ENCODE assay signal across 11 cellular contexts in genomic region chr9:138022756-138023393, GRCh38.
A peak's percentile ranks its signal among the peaks of the same experiment; 100 is the strongest.
DNase-seq lines count a peak whose midpoint lies in the region; ATAC-seq and TF ChIP-seq lines count a peak whose summit lies in the region.
"Had no signal": no experiment of that assay in that cellular context is flagged by ENCODE, and none has a peak within 500 bp of the region (broad histone marks: within the 10 kb centered on the region; RNA-seq: fewer than 3 reads in every experiment).

No MANE protein-coding gene starts in this region.

- CTCF ChIA-PET in activated CD8-positive, alpha-beta T cell treated with anti-CD3 and anti-CD28 coated beads, Interleukin-2, amount 10 ng/mL, durations not matched to agents 7 days and 5 days (lab: Charles Lee) = interaction anchor here (1.2 kb wide), 1 partner anchor 350 kb away, joined by 3 read pairs; no protein-coding TSS in a partner anchor
- CTCF ChIA-PET in activated CD8-positive, alpha-beta T cell treated with anti-CD3 and anti-CD28 coated beads for 36 hours (lab: Charles Lee) = no interaction called here

- no peak for TF ChIP-seq EP300 in stomach (IDR thresholded peaks at IDR 0.05)

- POLR2A ChIA-PET in activated CD8-positive, alpha-beta T cell treated with anti-CD3 and anti-CD28 coated beads, Interleukin-2, amount 10 ng/mL, durations not matched to agents 7 days and 5 days (lab: Charles Lee) = no interaction called here
- POLR2A ChIA-PET in activated CD8-positive, alpha-beta T cell treated with anti-CD3 and anti-CD28 coated beads for 36 hours (lab: Charles Lee) = interaction anchor here (1.1 kb wide), 1 partner anchor 7 kb away, joined by 3 read pairs; no protein-coding TSS in a partner anchor

- TF ChIP-seq CTCF in activated CD8-positive, alpha-beta T cell treated with anti-CD3 and anti-CD28 coated beads for 36 hours (IDR thresholded peaks at IDR 0.05) = no peak
- no peak for TF ChIP-seq CTCF in stomach (IDR thresholded peaks at IDR 0.05)

- no peaks in the 10 kb centered on the region for H3K4me1 ChIP-seq in iPS-18a (ENCODE audit: control insufficient read depth, low read depth, low read length)
- peaks cover 5 to 15% (median 12%) of the 10 kb centered on the region in 4 donors for H3K4me1 ChIP-seq in stomach

- H3K9me3 ChIP-seq in iPS-18a (ENCODE audit: control insufficient read depth, low read depth, low read length) (no peaks in the 10 kb centered on the region), stomach (no peaks in the 10 kb centered on the region)

- intact Hi-C loops in activated CD8-positive, alpha-beta T cell treated with anti-CD3 and anti-CD28 coated beads for 36 hours (cut with micrococcal nuclease) = no loop called here
- intact Hi-C loops in stomach (cut with DNase I; ENCODE audit: low total_unique reads) = no loop called here

- no peaks in the 10 kb centered on the region for H3K4me1 Mint-ChIP-seq in activated CD8-positive, alpha-beta T cell treated with anti-CD3 and anti-CD28 coated beads, Interleukin-2, amount 10 ng/mL, durations not matched to agents 7 days and 5 days (ENCODE audit: low read depth)
- no peaks in the 10 kb centered on the region for H3K4me1 Mint-ChIP-seq in activated CD8-positive, alpha-beta T cell treated with anti-CD3 and anti-CD28 coated beads for 36 hours (ENCODE audit: low read depth)
- H3K4me1 Mint-ChIP-seq: neural crest cell had no signal

- H3K4me3 ChIP-seq in iPS-18a (ENCODE audit: low read length) = peak overlapping the region; percentile 33
- H3K4me3 ChIP-seq in stomach = peak overlapping the region; percentile 3 to 26 (median 15)

- peaks cover 29% of the 10 kb centered on the region for H3K27me3 ChIP-seq in iPS-18a (ENCODE audit: control insufficient read depth, insufficient read depth, low read length)
- peaks cover 0 to 67% (median 34%) of the 10 kb centered on the region in 3 donors for H3K27me3 ChIP-seq in stomach

- H3K36me3 ChIP-seq in iPS-18a (ENCODE audit: control insufficient read depth, low read depth, low read length) = peaks cover 4% of the 10 kb centered on the region
- H3K36me3 ChIP-seq in stomach = no peaks in the 10 kb centered on the region

- peaks cover 33% of the 10 kb centered on the region for H3K27me3 Mint-ChIP-seq in activated CD8-positive, alpha-beta T cell treated with anti-CD3 and anti-CD28 coated beads, Interleukin-2, amount 10 ng/mL, durations not matched to agents 7 days and 5 days (ENCODE audit: low read depth)
- peaks cover 25% of the 10 kb centered on the region for H3K27me3 Mint-ChIP-seq in activated CD8-positive, alpha-beta T cell treated with anti-CD3 and anti-CD28 coated beads for 36 hours

- 2 to 8% (median 5%) methylated on average over 13 to 67 of the region's 69 CpGs for whole genome bisulfite sequencing in stomach, 5 donors

- H3K9me3 Mint-ChIP-seq in activated CD8-positive, alpha-beta T cell treated with anti-CD3 and anti-CD28 coated beads, Interleukin-2, amount 10 ng/mL, durations not matched to agents 7 days and 5 days (ENCODE audit: insufficient read depth) = no peaks in the 10 kb centered on the region
- H3K9me3 Mint-ChIP-seq in activated CD8-positive, alpha-beta T cell treated with anti-CD3 and anti-CD28 coated beads for 36 hours = no peaks in the 10 kb centered on the region
- H3K9me3 Mint-ChIP-seq: activated CD4-positive, alpha-beta memory T cell treated with anti-CD3 and anti-CD28 coated beads for 36 hours; neural crest cell had no signal

- TF ChIP-seq POLR2A in stomach (IDR thresholded peaks at IDR 0.05) = no peak

- peak; percentile 14 for DNase-seq in activated CD8-positive, alpha-beta T cell treated with anti-CD3 and anti-CD28 coated beads, Interleukin-2, amount 10 ng/mL, durations not matched to agents 7 days and 5 days
- DNase-seq in activated CD8-positive, alpha-beta T cell treated with anti-CD3 and anti-CD28 coated beads for 36 hours = no peak
- DNase-seq in NCI-H345 (lab: John Stamatoyannopoulos, UW) (peak; percentile 72), stomach (peak; percentile 13), 8988T (no peak)
- DNase-seq: stimulated activated CD4-positive, alpha-beta T cell treated with anti-CD3 and anti-CD28 coated beads, Interleukin-2, amount 100 ng/mL, for 48 hours had no signal

- H3K27ac ChIP-seq in iPS-18a (ENCODE audit: low read length) (no peak overlapping the region), stomach (no peak overlapping the region)

- no peak overlapping the region for H3K9ac ChIP-seq in iPS-18a (ENCODE audit: low read length)

- ATAC-seq in activated CD8-positive, alpha-beta T cell treated with anti-CD3 and anti-CD28 coated beads, Interleukin-2, amount 10 ng/mL, durations not matched to agents 7 days and 5 days = no peak
- ATAC-seq in activated CD8-positive, alpha-beta T cell treated with anti-CD3 and anti-CD28 coated beads for 36 hours = no peak
- no peak for ATAC-seq in GM21390 (IDR thresholded peaks at IDR 0.05; ENCODE audit: unreplicated experiment)
- ATAC-seq in HG03139 (IDR thresholded peaks at IDR 0.05; ENCODE audit: unreplicated experiment) = no peak

- no peaks in the 10 kb centered on the region for H3K36me3 Mint-ChIP-seq in activated CD8-positive, alpha-beta T cell treated with anti-CD3 and anti-CD28 coated beads, Interleukin-2, amount 10 ng/mL, durations not matched to agents 7 days and 5 days (ENCODE audit: low read depth)
- no peaks in the 10 kb centered on the region for H3K36me3 Mint-ChIP-seq in activated CD8-positive, alpha-beta T cell treated with anti-CD3 and anti-CD28 coated beads for 36 hours (ENCODE audit: low read depth)
- H3K36me3 Mint-ChIP-seq: activated CD4-positive, alpha-beta memory T cell treated with anti-CD3 and anti-CD28 coated beads for 36 hours had no signal

- H3K27ac Mint-ChIP-seq in activated CD8-positive, alpha-beta T cell treated with anti-CD3 and anti-CD28 coated beads, Interleukin-2, amount 10 ng/mL, durations not matched to agents 7 days and 5 days = no peak overlapping the region
- no peak overlapping the region for H3K27ac Mint-ChIP-seq in activated CD8-positive, alpha-beta T cell treated with anti-CD3 and anti-CD28 coated beads for 36 hours
- H3K27ac Mint-ChIP-seq: activated CD4-positive, alpha-beta memory T cell treated with anti-CD3 and anti-CD28 coated beads for 36 hours had no signal

- H3K4me3 Mint-ChIP-seq in activated CD8-positive, alpha-beta T cell treated with anti-CD3 and anti-CD28 coated beads, Interleukin-2, amount 10 ng/mL, durations not matched to agents 7 days and 5 days = no peak overlapping the region
- no peak overlapping the region for H3K4me3 Mint-ChIP-seq in activated CD8-positive, alpha-beta T cell treated with anti-CD3 and anti-CD28 coated beads for 36 hours
- H3K4me3 Mint-ChIP-seq: activated CD4-positive, alpha-beta memory T cell treated with anti-CD3 and anti-CD28 coated beads for 36 hours; neural crest cell had no signal

Comparison
In these comparisons a context has a peak if more than half of its experiments do, and no peak if none do; other contexts are left out.
1. DNase-seq: peak in activated CD8-positive, alpha-beta T cell treated with anti-CD3 and anti-CD28 coated beads, Interleukin-2, amount 10 ng/mL, durations not matched to agents 7 days and 5 days (single experiment), NCI-H345 (single experiment) and stomach (single experiment); none in activated CD8-positive, alpha-beta T cell treated with anti-CD3 and anti-CD28 coated beads for 36 hours (single experiment) and 8988T (single experiment).